Comparison of ENCODE assay signal across 18 cellular contexts in genomic region chr4:37693450-37694190, GRCh38. TPM values are rescaled to one million over a fixed set of nuclear protein-coding genes. Genes with fewer than 3 reads are reported as not detected.
DNase-seq lines count a peak whose midpoint lies in the region; ATAC-seq, FAIRE-seq and TF ChIP-seq lines count a peak whose summit lies in the region.
"Had no signal": no experiment of that assay in that cellular context is flagged by ENCODE, and none has a peak within 500 bp of the region (broad histone marks: within the 10 kb centered on the region; RNA-seq: fewer than 3 reads in every experiment).

No MANE protein-coding gene starts in this region.

- H3K27ac Mint-ChIP-seq in astrocyte (ENCODE audit: unreplicated experiment) = peak overlapping the region; percentile 93
- H3K27ac Mint-ChIP-seq: stimulated activated memory B cell treated with anti-CD40 and anti-IgM and Interleukin-4, amounts not matched to agents 10 μg/mL and 1 μg/mL and 100 μg/mL, for 72 hours; T-helper 1 cell treated with Interleukin-12 subunit alpha and Interleukin-12 subunit beta and Interleukin-4 antibody, amounts not matched to agents 30 μg/mL and 1 μg/mL, for 36 hours had no signal

- no peak for ATAC-seq in HG02623 (IDR thresholded peaks at IDR 0.05; ENCODE audit: unreplicated experiment)
- ATAC-seq: stimulated activated memory B cell treated with anti-CD40 and anti-IgM and Interleukin-4, amounts not matched to agents 10 μg/mL and 1 μg/mL and 100 μg/mL, for 72 hours had no signal

- no peaks in the 10 kb centered on the region for H4K20me1 ChIP-seq in astrocyte (ENCODE audit: insufficient read depth, low read length)

- H3K27ac ChIP-seq in astrocyte (ENCODE audit: low read depth, low read length) = peak overlapping the region; percentile 84
- H3K27ac ChIP-seq: vagina had no signal

- FAIRE-seq in astrocyte (lab: Jason Lieb, UNC) = peak; percentile 91

- DNase-seq in AG08395 (ENCODE audit: low spot score) = peak; percentile 74
- DNase-seq in HS-5 (ENCODE audit: low read depth) = peak; percentile 73
- peak; percentile 92 for DNase-seq in astrocyte (ENCODE audit: low read depth)
- peak; percentile 87 for DNase-seq in kidney epithelial cell (ENCODE audit: low read depth)
- DNase-seq in SW480 (ENCODE audit: low spot score) = no peak
- DNase-seq in central memory CD4-positive, alpha-beta T cell = no peak
- no peak for DNase-seq in activated CD4-positive, alpha-beta T cell treated with anti-CD3 and anti-CD28 coated beads, Interleukin-2, amount 50 U/mL, for 1 hour
- DNase-seq: activated CD4-positive, alpha-beta T cell treated with anti-CD3 and anti-CD28 coated beads, Interleukin-2, amount 50 U/mL, for 4 hours; activated effector memory CD4-positive, alpha-beta T cell treated with Interleukin-2 at 50 U/mL for 16 hours; BE2C; caudate nucleus; DMS79 treated with DMSO at 0.1 percent for 48 hours; NCI-H2107; stimulated activated CD4-positive, alpha-beta T cell treated with anti-CD3 and anti-CD28 coated beads, Interleukin-2, amount 100 ng/mL, for 48 hours had no signal

- H3K27me3 ChIP-seq in astrocyte (ENCODE audit: insufficient read depth, low read length) (no peaks in the 10 kb centered on the region), kidney epithelial cell (ENCODE audit: control insufficient read depth, insufficient read depth, low read length) (no peaks in the 10 kb centered on the region)
- H3K27me3 ChIP-seq: BE2C, vagina had no signal

- TF ChIP-seq CTCF in astrocyte (IDR thresholded peaks at IDR 0.05; ENCODE audit: insufficient read depth, low read depth, low read length) (no peak), kidney epithelial cell (IDR thresholded peaks at IDR 0.05; ENCODE audit: insufficient read depth, low read length, poor library complexity, severe bottlenecking) (no peak)

- no peak overlapping the region for H3K4me3 Mint-ChIP-seq in astrocyte (ENCODE audit: unreplicated experiment)
- H3K4me3 Mint-ChIP-seq: stimulated activated memory B cell treated with anti-CD40 and anti-IgM and Interleukin-4, amounts not matched to agents 10 μg/mL and 1 μg/mL and 100 μg/mL, for 72 hours; T-helper 1 cell treated with Interleukin-12 subunit alpha and Interleukin-12 subunit beta and Interleukin-4 antibody, amounts not matched to agents 30 μg/mL and 1 μg/mL, for 36 hours had no signal

- no peaks in the 10 kb centered on the region for H3K9me3 Mint-ChIP-seq in astrocyte (ENCODE audit: unreplicated experiment)
- H3K9me3 Mint-ChIP-seq: T-helper 1 cell treated with Interleukin-12 subunit alpha and Interleukin-12 subunit beta and Interleukin-4 antibody, amounts not matched to agents 30 μg/mL and 1 μg/mL, for 36 hours had no signal

- H3K9me3 ChIP-seq in astrocyte (ENCODE audit: insufficient read depth, low read depth, low read length) = no peaks in the 10 kb centered on the region
- H3K9me3 ChIP-seq: BE2C, vagina had no signal

- no peaks in the 10 kb centered on the region for H3K36me3 Mint-ChIP-seq in astrocyte (ENCODE audit: low read depth, unreplicated experiment)

- H3K36me3 ChIP-seq in astrocyte (ENCODE audit: insufficient read depth, low read length) = no peaks in the 10 kb centered on the region
- no peaks in the 10 kb centered on the region for H3K36me3 ChIP-seq in kidney epithelial cell (ENCODE audit: control insufficient read depth, insufficient read depth, low read length)
- H3K36me3 ChIP-seq: BE2C, vagina had no signal

- peaks cover 19% of the 10 kb centered on the region for H3K4me1 ChIP-seq in astrocyte (ENCODE audit: insufficient read depth, low read length)
- H3K4me1 ChIP-seq: vagina had no signal

- no peaks in the 10 kb centered on the region for H3K27me3 Mint-ChIP-seq in astrocyte (ENCODE audit: low read depth, unreplicated experiment)

- H3K9ac ChIP-seq in astrocyte (ENCODE audit: low read length) = peak overlapping the region; percentile 23

- no peaks in the 10 kb centered on the region for H3K79me2 ChIP-seq in astrocyte (ENCODE audit: insufficient read depth, low read length)

- H3K4me3 ChIP-seq in astrocyte (ENCODE audit: insufficient read depth, low read depth, low read length) (no peak overlapping the region), kidney epithelial cell (ENCODE audit: low read depth, low read length) (no peak overlapping the region)
- H3K4me3 ChIP-seq: vagina had no signal

- peak overlapping the region; percentile 58 for H3K4me2 ChIP-seq in astrocyte (ENCODE audit: low read length)

- peaks cover 43% of the 10 kb centered on the region for H3K4me1 Mint-ChIP-seq in astrocyte (ENCODE audit: low read depth, unreplicated experiment)
- H3K4me1 Mint-ChIP-seq: stimulated activated memory B cell treated with anti-CD40 and anti-IgM and Interleukin-4, amounts not matched to agents 10 μg/mL and 1 μg/mL and 100 μg/mL, for 72 hours had no signal

- H2AFZ ChIP-seq in astrocyte (ENCODE audit: low read depth, low read length) = no peak overlapping the region

RNA-seq across cellular contexts. Expression of gene RELL1, which starts 7.4 kb away (rescaled TPM):
- 23.1 and 26.9 TPM in 2 replicates for total RNA-seq in astrocyte
- total RNA-seq in kidney epithelial cell = 55.2 and 60.7 TPM in 2 replicates

Comparison
In these comparisons a context has a peak if more than half of its experiments do, and no peak if none do; other contexts are left out.
1. DNase-seq: peak in AG08395 (single experiment), HS-5 (single experiment), astrocyte (single experiment) and kidney epithelial cell (single experiment); none in SW480 (single experiment), central memory CD4-positive, alpha-beta T cell (single experiment) and activated CD4-positive, alpha-beta T cell treated with anti-CD3 and anti-CD28 coated beads, Interleukin-2, amount 50 U/mL, for 1 hour (single experiment).